Comparison of ENCODE assay signal across 10 cellular contexts in genomic region chr22:42855726-42856125, GRCh38. TPM values are rescaled to one million over a fixed set of nuclear protein-coding genes. Genes with fewer than 3 reads are reported as not detected.
DNase-seq lines count a peak whose midpoint lies in the region; ATAC-seq and TF ChIP-seq lines count a peak whose summit lies in the region.
"Had no signal": no experiment of that assay in that cellular context is flagged by ENCODE, and none has a peak within 500 bp of the region (broad histone marks: within the 10 kb centered on the region; RNA-seq: fewer than 3 reads in every experiment).

No MANE protein-coding gene starts in this region.

- H3K36me3 ChIP-seq in OCI-LY3 (replicated peaks; ENCODE audit: low read depth, low read length) (peaks cover 3% of the 10 kb centered on the region), endocrine pancreas (ENCODE audit: control insufficient read depth, insufficient read depth, low read length) (no peaks in the 10 kb centered on the region)

- H3K27ac Mint-ChIP-seq in CD4-positive, alpha-beta T cell, result peak overlapping the region; percentile 91
- H3K27ac Mint-ChIP-seq in osteocyte (ENCODE audit: unreplicated experiment), result peak overlapping the region; percentile 95

- intact Hi-C loops in CD4-positive, alpha-beta T cell (cut with DNase I, micrococcal nuclease), result loop anchor here (2.0 to 5.0 kb wide), 4 partner anchors 162 to 331 kb away; partner anchors contain the start of genes PACSIN2 (in 1 of the 2), POLDIP3 (in 1 of the 2), TTLL1 (in 1 of the 2) and TTLL12 (in 1 of the 2)

- CTCF ChIA-PET in CD4-positive, alpha-beta T cell (lab: Charles Lee), result interaction anchor here (1.3 kb wide), 1 partner anchor 12 kb away, joined by 4 read pairs; no protein-coding TSS in a partner anchor

- peaks cover 11% of the 10 kb centered on the region for H3K4me1 Mint-ChIP-seq in CD4-positive, alpha-beta T cell (ENCODE audit: low read depth)
- H3K4me1 Mint-ChIP-seq in osteocyte (ENCODE audit: unreplicated experiment), result peaks cover 33% of the 10 kb centered on the region

- H3K4me3 ChIP-seq in OCI-LY3 (ENCODE audit: low read length) (peak overlapping the region; percentile 95), endocrine pancreas (ENCODE audit: control insufficient read depth, insufficient read depth, low read length) (peak overlapping the region; percentile 67)

- DNase-seq in CD4-positive, alpha-beta T cell, result no peak
- DNase-seq in osteocyte (ENCODE audit: extremely low spot score, unreplicated experiment) (no peak), NCI-H82 (lab: John Stamatoyannopoulos, UW) (no peak), DMS53 treated with DMSO at 0.1 percent for 48 hours (lab: John Stamatoyannopoulos, UW; ENCODE audit: unreplicated experiment) (no peak), globus pallidus (ENCODE audit: low spot score) (no peak), NCI-H1092 treated with DMSO at 0.1 percent for 48 hours (lab: John Stamatoyannopoulos, UW) (no peak)
- DNase-seq: cortex of kidney, NCI-H2081 had no signal

- peaks cover 4% of the 10 kb centered on the region for H3K36me3 Mint-ChIP-seq in CD4-positive, alpha-beta T cell (ENCODE audit: low read depth)
- no peaks in the 10 kb centered on the region for H3K36me3 Mint-ChIP-seq in osteocyte (ENCODE audit: unreplicated experiment)

- peaks cover 19% of the 10 kb centered on the region; the same call in 1 of the 2 replicates for H4K20me1 ChIP-seq in OCI-LY3 (ENCODE audit: insufficient read depth, low read length)

- H2AFZ ChIP-seq in OCI-LY3 (ENCODE audit: low read depth, low read length), result no peak overlapping the region

- no peak for ATAC-seq in CD4-positive, alpha-beta T cell (ENCODE audit: poor library complexity)

- H3K4me2 ChIP-seq in OCI-LY3 (ENCODE audit: low read length), result peak overlapping the region; percentile 86

- POLR2A ChIA-PET in CD4-positive, alpha-beta T cell (lab: Charles Lee), result interaction anchor here (1.0 to 1.2 kb wide), 2 partner anchors 241 to 332 kb away, joined by 3 to 6 read pairs; partner anchors contain the start of genes POLDIP3 and TTLL12

- peaks cover 44% of the 10 kb centered on the region for H3K79me2 ChIP-seq in OCI-LY3 (ENCODE audit: low read length)

- peaks cover 15% of the 10 kb centered on the region for H3K4me1 ChIP-seq in OCI-LY3 (ENCODE audit: low read length)
- peaks cover 8% of the 10 kb centered on the region for H3K4me1 ChIP-seq in endocrine pancreas (ENCODE audit: control insufficient read depth, insufficient read depth, low read length)

- H3K9me3 Mint-ChIP-seq in CD4-positive, alpha-beta T cell, result no peaks in the 10 kb centered on the region
- no peaks in the 10 kb centered on the region for H3K9me3 Mint-ChIP-seq in osteocyte (ENCODE audit: unreplicated experiment)

- H3K27me3 Mint-ChIP-seq in CD4-positive, alpha-beta T cell, result no peaks in the 10 kb centered on the region
- no peaks in the 10 kb centered on the region for H3K27me3 Mint-ChIP-seq in osteocyte (ENCODE audit: unreplicated experiment)

- peak overlapping the region; percentile 92 for H3K4me3 Mint-ChIP-seq in CD4-positive, alpha-beta T cell
- peak overlapping the region; percentile 90 for H3K4me3 Mint-ChIP-seq in osteocyte (ENCODE audit: unreplicated experiment)

- no peaks in the 10 kb centered on the region for H3K27me3 ChIP-seq in CD4-positive, alpha-beta T cell (ENCODE audit: control insufficient read depth, insufficient read depth, low read length)
- H3K27me3 ChIP-seq in OCI-LY3 (ENCODE audit: low read depth, low read length) (no peaks in the 10 kb centered on the region), endocrine pancreas (ENCODE audit: control insufficient read depth, insufficient read depth, low read length) (no peaks in the 10 kb centered on the region)

- H3K9me3 ChIP-seq in CD4-positive, alpha-beta T cell (ENCODE audit: control insufficient read depth, low read length), result no peaks in the 10 kb centered on the region
- H3K9me3 ChIP-seq in OCI-LY3 (ENCODE audit: insufficient read depth, low read length) (no peaks in the 10 kb centered on the region), endocrine pancreas (ENCODE audit: control insufficient read depth, low read length) (no peaks in the 10 kb centered on the region)

- H3K27ac ChIP-seq in CD4-positive, alpha-beta T cell (ENCODE audit: low read depth, low read length), result no peak overlapping the region
- H3K27ac ChIP-seq in OCI-LY3 (ENCODE audit: low read length), result no peak overlapping the region

- H3K9ac ChIP-seq in OCI-LY3 (ENCODE audit: low read length) (peak overlapping the region; percentile 92), endocrine pancreas (ENCODE audit: control insufficient read depth, insufficient read depth, low read length) (peak overlapping the region; percentile 95)

- TF ChIP-seq CTCF in CD4-positive, alpha-beta T cell (IDR thresholded peaks at IDR 0.05), result no peak
- no peak for TF ChIP-seq CTCF in OCI-LY3 (IDR thresholded peaks at IDR 0.05; ENCODE audit: low read depth, low read length)
- no peak for TF ChIP-seq CTCF in osteocyte (IDR thresholded peaks at IDR 0.05)

RNA-seq across cellular contexts. Expression of gene ARFGAP3, which starts 1.3 kb away (rescaled TPM):
- total RNA-seq in CD4-positive, alpha-beta T cell, result 10 to 100 TPM; 19.5 to 21.4 TPM
- total RNA-seq in osteocyte, result 59.1 and 61.0 TPM in 2 replicates
